In the genomic region with DNA sequence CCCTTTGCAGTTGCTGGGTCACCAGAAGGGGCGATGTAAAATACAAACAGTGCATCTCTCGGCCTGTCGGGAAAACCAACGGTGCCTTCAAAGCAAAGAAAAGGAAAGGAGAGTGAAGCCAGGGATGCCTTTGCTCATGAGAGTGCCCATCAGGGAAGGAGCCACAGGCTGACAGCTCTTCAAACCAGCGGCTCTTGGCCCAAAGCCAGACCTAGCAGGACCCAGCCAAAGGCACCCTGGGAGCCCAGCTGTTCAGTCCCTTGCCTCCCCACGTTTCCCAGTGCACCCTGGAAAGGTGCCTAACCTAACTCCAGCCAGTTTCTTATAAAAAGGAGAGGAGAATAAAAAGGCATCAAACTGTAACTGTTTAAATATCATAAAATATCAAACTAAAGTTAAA, we compare ENCODE assay signal across 16 cellular contexts. TPM values are rescaled to one million over a fixed set of nuclear protein-coding genes. Genes with fewer than 3 reads are reported as not detected.
DNase-seq lines count a peak whose midpoint lies in the region; ATAC-seq and TF ChIP-seq lines count a peak whose summit lies in the region.
"Had no signal": no experiment of that assay in that cellular context is flagged by ENCODE, and none has a peak within 500 bp of the region (broad histone marks: within the 10 kb centered on the region; RNA-seq: fewer than 3 reads in every experiment).

No MANE protein-coding gene starts in this region.

- CTCF ChIA-PET in A673 (lab: Charles Lee), result no interaction called here

- BruUV-seq in A673 (replicated peaks; lab: Mats Ljungman, UMichigan), result no TSS peak

- ATAC-seq in body of pancreas, result no peak
- ATAC-seq in GM21786 (IDR thresholded peaks at IDR 0.05; ENCODE audit: unreplicated experiment), result no peak
- ATAC-seq: activated T-cell treated with anti-CD3 and anti-CD28 coated beads, Interleukin-2, amount 50 U/mL, for 72 hours had no signal

- H3K4me3 ChIP-seq in A673 (ENCODE audit: low read depth, low read length, poor library complexity, severe bottlenecking) (no peak overlapping the region), body of pancreas (no peak overlapping the region), uterus (no peak overlapping the region)
- H3K4me3 ChIP-seq: PC-9 had no signal

- 35 to 49% methylated on average over 6 of the region's 6 CpGs for WGBS in body of pancreas, 2 donors

- no peak for TF ChIP-seq CTCF in A673 (conservative IDR thresholded peaks at IDR 0.05; ENCODE audit: low read depth, low read length)
- TF ChIP-seq CTCF in body of pancreas (IDR thresholded peaks at IDR 0.05), result no peak
- no peak for TF ChIP-seq CTCF in uterus (IDR thresholded peaks at IDR 0.05)

- DNase-seq in A673 (ENCODE audit: low spot score), result peak; percentile 12
- peak; percentile 14 for DNase-seq in LHCN-M2 (ENCODE audit: low read depth)
- DNase-seq in NCI-H2171 treated with DMSO at 0.1 percent for 48 hours (lab: John Stamatoyannopoulos, UW), result peak; percentile 98
- DNase-seq in body of pancreas, result peak; percentile 63 to 83 (median 74)
- no peak for DNase-seq in NOMO-1 treated with DMSO at 0.1 percent for 48 hours (lab: John Stamatoyannopoulos, UW; ENCODE audit: unreplicated experiment)
- DNase-seq in amniotic stem cell (lab: John Stamatoyannopoulos, UW), result no peak
- no peak for DNase-seq in uterus
- DNase-seq: activated CD4-positive, alpha-beta T cell treated with anti-CD3 and anti-CD28 coated beads, Interleukin-2, amount 10 ng/mL, durations not matched to agents 24 days and 14 days; activated T-cell treated with anti-CD3 and anti-CD28 coated beads, Interleukin-2, amount 50 U/mL, for 72 hours; EL; stimulated activated CD4-positive, alpha-beta T cell treated with anti-CD3 and anti-CD28 coated beads, Interleukin-1b, Interleukin-23, amount 100 ng/mL, for 48 hours had no signal

- TF ChIP-seq POLR2A in body of pancreas (IDR thresholded peaks at IDR 0.05), result no peak
- no peak for TF ChIP-seq POLR2A in uterus (IDR thresholded peaks at IDR 0.05)

- intact Hi-C loops in A673 (cut with micrococcal nuclease; ENCODE audit: unreplicated experiment), result loop anchor here (10.0 kb wide), 1 partner anchor 215 kb away; no protein-coding TSS in a partner anchor
- intact Hi-C loops in body of pancreas (cut with DNase I), result no loop called here
- intact Hi-C loops in uterus (cut with DNase I; ENCODE audit: low total_unique reads), result no loop called here

- H3K27me3 ChIP-seq in A673 (replicated peaks; ENCODE audit: insufficient read depth, low read depth, low read length, poor library complexity) (peaks cover 14% of the 10 kb centered on the region), body of pancreas (no peaks in the 10 kb centered on the region), uterus (no peaks in the 10 kb centered on the region)

- H3K9me3 ChIP-seq in A673 (ENCODE audit: low read depth, low read length, poor library complexity, severe bottlenecking), result no peaks in the 10 kb centered on the region
- no peaks in the 10 kb centered on the region for H3K9me3 ChIP-seq in body of pancreas
- H3K9me3 ChIP-seq in uterus, result no peaks in the 10 kb centered on the region

- H3K27ac ChIP-seq in A673 (ENCODE audit: low read depth, low read length, poor library complexity, severe bottlenecking) (no peak overlapping the region), body of pancreas (no peak overlapping the region), uterus (no peak overlapping the region)
- H3K27ac ChIP-seq: PC-9 had no signal

- H3K36me3 ChIP-seq in A673 (ENCODE audit: insufficient read depth, low read length, poor library complexity, severe bottlenecking) (no peaks in the 10 kb centered on the region), body of pancreas (replicated peaks in 1 of 2; ENCODE audit: insufficient read depth in 1 of 2, low read depth in 2 of 2) (no peaks in the 10 kb centered on the region), uterus (no peaks in the 10 kb centered on the region)

- POLR2A ChIA-PET in A673 (lab: Charles Lee; ENCODE audit: low non-redundant PET), result no interaction called here

- no peaks in the 10 kb centered on the region for H3K4me1 ChIP-seq in A673 (ENCODE audit: insufficient read depth, low read length, poor library complexity, severe bottlenecking)
- H3K4me1 ChIP-seq in body of pancreas, result peaks cover 12% of the 10 kb centered on the region
- no peaks in the 10 kb centered on the region for H3K4me1 ChIP-seq in uterus

RNA-seq across cellular contexts. Expression of gene PRMT8, which starts 29.2 kb away (rescaled TPM):
- total RNA-seq in A673 (2021) (0.17 TPM in 2 replicates), LHCN-M2 (2014; rRNA removed) (not detected in 2 replicates), body of pancreas (under 1 TPM in 1 of 2 donors, not detected in 1; under 0.01 TPM), uterus (not detected)
- polyA plus RNA-seq in LHCN-M2 (2012), result not detected
- total RNA-seq: activated CD4-positive, alpha-beta T cell treated with anti-CD3 and anti-CD28 coated beads, Interleukin-2, amount 10 ng/mL, durations not matched to agents 24 days and 14 days; activated T-cell treated with anti-CD3 and anti-CD28 coated beads, Interleukin-2, amount 50 U/mL, for 72 hours; mesothelial cell of epicardium; PC-9; pulmonary artery endothelial cell; ureter had no signal

Comparison
In these comparisons a context has a peak if more than half of its experiments do, and no peak if none do; other contexts are left out.
1. DNase-seq: peak in A673 (single experiment), LHCN-M2 (single experiment), NCI-H2171 treated with DMSO at 0.1 percent for 48 hours (single experiment) and body of pancreas (4 of 4); none in NOMO-1 treated with DMSO at 0.1 percent for 48 hours (single experiment), amniotic stem cell (single experiment) and uterus (0 of 2).